ENCODE assay signal across 8 cellular contexts in genomic region chr11:826836-827145, GRCh38. TPM values are rescaled to one million over a fixed set of nuclear protein-coding genes. Genes with fewer than 3 reads are reported as not detected.
DNase-seq lines count a peak whose midpoint lies in the region; ATAC-seq, FAIRE-seq and TF ChIP-seq lines count a peak whose summit lies in the region.

No MANE protein-coding gene starts in this region.

- H3K4me3 ChIP-seq in GM06990 (replicated peaks; ENCODE audit: low read depth, low read length), result peak overlapping the region; percentile 67
- H3K4me3 ChIP-seq in Karpas-422 (ENCODE audit: low read length), result peak overlapping the region; percentile 70
- H3K4me3 ChIP-seq in H1 (ENCODE audit: extremely low read depth in 1 of 4, insufficient read depth in 2 of 4, low read depth in 3 of 4, low read length in 4 of 4), result peak overlapping the region; percentile 42 to 63 (median 58)
- H3K4me3 ChIP-seq in pancreas, result peak overlapping the region; percentile 51 to 69 (median 60)

- no peaks in the 10 kb centered on the region for H3K9me3 ChIP-seq in Karpas-422 (ENCODE audit: low read length)
- no peaks in the 10 kb centered on the region for H3K9me3 ChIP-seq in H1 (ENCODE audit: insufficient read depth in 2 of 2, low read depth in 1 of 2, low read length in 1 of 2)
- H3K9me3 ChIP-seq in pancreas, result no peaks in the 10 kb centered on the region

- no peak for TF ChIP-seq EP300 in H1 (IDR thresholded peaks at IDR 0.05; ENCODE audit: borderline replicate concordance in 1 of 2, low read depth in 2 of 2, low read length in 2 of 2)

- no peaks in the 10 kb centered on the region for H3K9me2 ChIP-seq in Karpas-422 (replicated peaks; ENCODE audit: insufficient read depth, low read length)

- TF ChIP-seq POLR2A in H1 (IDR thresholded peaks at IDR 0.05; ENCODE audit: control extremely low read depth in 1 of 2, low read depth in 2 of 2, low read length in 2 of 2), result no peak

- H3K27ac ChIP-seq in Karpas-422 (ENCODE audit: low read length), result no peak overlapping the region
- no peak overlapping the region for H3K27ac ChIP-seq in H1 (ENCODE audit: low read depth, low read length)
- H3K27ac ChIP-seq in pancreas, result peak overlapping the region; percentile 88 to 97 (median 91)

- no peak overlapping the region for H3K56ac ChIP-seq in H1 (replicated peaks; ENCODE audit: insufficient read length, low read depth, low read length)

- H3K18ac ChIP-seq in H1 (ENCODE audit: extremely low read depth, low read length), result no peak overlapping the region

- DNase-seq in GM06990 (ENCODE audit: extremely low read depth, insufficient read length), result no peak
- DNase-seq in Karpas-422, result no peak
- no peak for DNase-seq in H1 (ENCODE audit: low read depth in 1 of 2, low spot score in 2 of 2)
- peak in 1 of 6 donors; percentile 80 for DNase-seq in pancreas
- no peak for DNase-seq in NCI-H2196 treated with DMSO at 0.1 percent for 48 hours (lab: John Stamatoyannopoulos, UW; ENCODE audit: unreplicated experiment)
- no peak for DNase-seq in NCI-H526 treated with DMSO at 0.1 percent for 48 hours (lab: John Stamatoyannopoulos, UW)

- H3K27me3 ChIP-seq in GM06990 (replicated peaks; ENCODE audit: control insufficient read depth, insufficient read depth, low read length) (peaks cover 1% of the 10 kb centered on the region; the same call in 1 of the 2 replicates), Karpas-422 (ENCODE audit: low read length) (no peaks in the 10 kb centered on the region), H1 (replicated peaks in 1 of 4; ENCODE audit: control insufficient read depth in 3 of 4, extremely low read depth in 1 of 4, insufficient read depth in 3 of 4, low read length in 3 of 4) (peaks cover 6 to 36% (median 25%) of the 10 kb centered on the region in 4 experiments), pancreas (no peaks in the 10 kb centered on the region)

- no peak overlapping the region for H2BK12ac ChIP-seq in H1 (ENCODE audit: low read depth, low read length)

- ATAC-seq in pancreas (no peak), GM21529 (IDR thresholded peaks at IDR 0.05; ENCODE audit: unreplicated experiment) (no peak), HG03442 (IDR thresholded peaks at IDR 0.05; ENCODE audit: unreplicated experiment) (no peak)

- H3K36me3 ChIP-seq in GM06990 (ENCODE audit: control insufficient read depth, insufficient read depth, low read length) (peaks cover 4% of the 10 kb centered on the region; the same call in 1 of the 2 replicates), Karpas-422 (ENCODE audit: insufficient read depth, low read length) (no peaks in the 10 kb centered on the region), H1 (ENCODE audit: control insufficient read depth in 2 of 4, insufficient read depth in 4 of 4, low read length in 3 of 4) (peaks cover 0 to 10% (median 1%) of the 10 kb centered on the region in 4 experiments; a peak in 1 of 8 replicates), pancreas (peaks cover 0 to 10% (median 6%) of the 10 kb centered on the region in 3 donors)

- H4K91ac ChIP-seq in H1 (replicated peaks; ENCODE audit: insufficient read length, low read length), result no peak overlapping the region

- TF ChIP-seq CTCF in GM06990 (IDR thresholded peaks at IDR 0.05; ENCODE audit: insufficient read depth, low read length, poor library complexity, severe bottlenecking) (no peak), H1 (IDR thresholded peaks at IDR 0.05; ENCODE audit: control extremely low read depth in 1 of 3, insufficient read depth in 1 of 3, low read depth in 1 of 3, low read length in 3 of 3) (no peak), pancreas (IDR thresholded peaks at IDR 0.05) (no peak)

- H3K4me2 ChIP-seq in Karpas-422 (ENCODE audit: low read depth, low read length, poor library complexity, severe bottlenecking) (peak overlapping the region; percentile 78), H1 (ENCODE audit: insufficient read depth in 1 of 2, low read depth in 2 of 2, low read length in 2 of 2) (peak overlapping the region; percentile 84 to 99)

- H4K5ac ChIP-seq in H1 (ENCODE audit: insufficient read length, low read depth, low read length), result no peak overlapping the region

- H2BK20ac ChIP-seq in H1 (ENCODE audit: low read length), result no peak overlapping the region

- FAIRE-seq in H1 (lab: Jason Lieb, UNC) (no peak), pancreas (lab: Jason Lieb, UNC) (no peak)

- WGBS in H1 (ENCODE audit: extremely low coverage in 1 of 2, insufficient coverage in 1 of 2, insufficient read length in 1 of 2, insufficient replicate concordance in 2 of 2, low coverage in 1 of 2, low lambda C conversion rate in 2 of 2, missing lambda C conversion rate in 1 of 2), 2 experiments, result 8% methylated on average over 11 of the region's 22 CpGs; no CpG with 5 or more reads in 1 of the 2 experiments
- WGBS in pancreas, 2 donors, result 1 to 3% methylated on average over 17 to 22 of the region's 22 CpGs

- H3K9ac ChIP-seq in Karpas-422 (ENCODE audit: low read length), result peak overlapping the region; percentile 64
- peak overlapping the region in 3 of 4 experiments; percentile 40 to 54 (median 50); a peak in 3 of 7 replicates for H3K9ac ChIP-seq in H1 (replicated peaks in 1 of 4; ENCODE audit: extremely low read depth in 1 of 4, low read depth in 3 of 4, low read length in 3 of 4)

- H2AFZ ChIP-seq in Karpas-422 (ENCODE audit: low read length) (peak overlapping the region; percentile 42; the same call in 1 of the 2 replicates), H1 (ENCODE audit: low read length) (no peak overlapping the region)

- intact Hi-C loops in pancreas (cut with DNase I), result no loop called here

- 0 out of 4 replicates have a peak, but pooled peaks of 1 of the 2 experiments have one; percentile 4 for TF ChIP-seq RAD21 in H1 (IDR thresholded peaks at IDR 0.05 in 1 of 2, conservative IDR thresholded peaks at IDR 0.05 in 1 of 2; ENCODE audit: low read depth in 2 of 2, low read length in 2 of 2)

- H3K79me2 ChIP-seq in Karpas-422 (ENCODE audit: low read length), result no peaks in the 10 kb centered on the region
- H3K79me2 ChIP-seq in H1 (ENCODE audit: control insufficient read depth in 1 of 2, insufficient read depth in 2 of 2, low read length in 2 of 2), result no peaks in the 10 kb centered on the region

- no peak overlapping the region for H2BK120ac ChIP-seq in H1 (replicated peaks; ENCODE audit: low read depth, low read length)

- no peak overlapping the region for H3K14ac ChIP-seq in H1 (ENCODE audit: insufficient read length)

- no peak overlapping the region for H2BK15ac ChIP-seq in H1 (ENCODE audit: low read length)

- peaks cover 26% of the 10 kb centered on the region for H3K23me2 ChIP-seq in H1 (ENCODE audit: low read depth, low read length)

- H4K20me1 ChIP-seq in Karpas-422 (ENCODE audit: insufficient read depth, low read depth, low read length) (peaks cover 33% of the 10 kb centered on the region), H1 (replicated peaks in 1 of 2; ENCODE audit: control insufficient read depth in 1 of 2, insufficient read depth in 2 of 2, low read length in 2 of 2) (peaks cover 2 to 6% of the 10 kb centered on the region in 2 experiments)

- H3K79me1 ChIP-seq in H1 (ENCODE audit: low read depth, low read length), result no peaks in the 10 kb centered on the region; the same call in 1 of the 2 replicates

- no peak overlapping the region for H3K23ac ChIP-seq in H1 (ENCODE audit: insufficient read length)

- no peak overlapping the region for H3K4ac ChIP-seq in H1 (replicated peaks; ENCODE audit: insufficient read length, low read depth, low read length)

- CTCF ChIA-PET in H1 (lab: Charles Lee; ENCODE audit: partially characterized antibody), result no interaction called here

- H2AK5ac ChIP-seq in H1 (ENCODE audit: low read depth, low read length), result no peak overlapping the region

- H2BK5ac ChIP-seq in H1 (ENCODE audit: low read depth, low read length), result no peak overlapping the region

- POLR2A ChIA-PET in H1 (lab: Charles Lee; ENCODE audit: partially characterized antibody), result interaction anchor here (40.4 to 53.0 kb wide), 2 partner anchors 3 to 16 kb away, joined by 1917 read pairs; partner anchors contain the start of genes CD151, CEND1, CRACR2B and PIDD1

- peak overlapping the region; percentile 86 for H4K8ac ChIP-seq in H1 (ENCODE audit: extremely low read depth, insufficient read depth, low read length)

- H3K4me1 ChIP-seq in Karpas-422 (ENCODE audit: low read length) (peaks cover 42% of the 10 kb centered on the region), H1 (replicated peaks in 1 of 4; ENCODE audit: control insufficient read depth in 3 of 4, insufficient read depth in 4 of 4, low read length in 3 of 4) (peaks cover 0 to 39% (median 34%) of the 10 kb centered on the region in 4 experiments; a peak in 6 of 7 replicates), pancreas (peaks cover 26 to 48% (median 41%) of the 10 kb centered on the region in 3 donors)

RNA-seq across cellular contexts. Expression of gene CRACR2B, which starts 0.9 kb away (rescaled TPM):
- 0.48 and 1.5 TPM in 2 replicates for total RNA-seq in Karpas-422 (2014; rRNA removed; shearing (Covaris generic); ENCODE audit: low replicate concordance)
- 26.4 and 29.3 TPM in 2 replicates for total RNA-seq in H1 (2021; fragmentation: NEBNext Ultra II Directional; extraction: Animal tissue kit (Norgen Biotek cat#: 25700))
- polyA plus RNA-seq in H1 (2011; rRNA removed), result 18.2 and 34.9 TPM in 2 replicates
- polyA plus RNA-seq in H1 (2011; cell fraction: cytosol; rRNA removed), result 27.3 TPM
- polyA plus RNA-seq in H1 (2011; cell fraction: nucleus; rRNA removed), result 119 TPM
- 11.5 to 25.5 TPM (median 19.6 TPM) in 4 replicates for polyA plus RNA-seq in H1 (2012, experiment 1 of 2)
- polyA plus RNA-seq in H1 (2012, experiment 2 of 2), result 13.0 TPM
- polyA plus RNA-seq in H1 (2013, experiment 1 of 2), result 19.0 TPM
- 17.3 TPM for polyA plus RNA-seq in H1 (2013, experiment 2 of 2)
- 2.3 and 2.9 TPM in 2 replicates for polyA minus RNA-seq in H1 (2011; rRNA and poly(A)+ RNA removed)
- polyA minus RNA-seq in H1 (2011; cell fraction: cytosol; rRNA and poly(A)+ RNA removed), result 10.1 TPM
- 19.8 TPM for polyA minus RNA-seq in H1 (2011; cell fraction: nucleus; rRNA and poly(A)+ RNA removed)
- 100 to 1,000 TPM in 4 of 6 donors, 10 to 100 TPM in 2; 60.6 to 140 (median 108) TPM for total RNA-seq in pancreas
- polyA plus RNA-seq in pancreas, result 100 to 1,000 TPM; 263 to 378 TPM

RNA-seq across cellular contexts. Expression of gene CD151, which starts 6.0 kb away (rescaled TPM):
- total RNA-seq in Karpas-422 (2014; rRNA removed; shearing (Covaris generic); ENCODE audit: low replicate concordance), result 8.4 and 10.5 TPM in 2 replicates
- total RNA-seq in H1 (2021; fragmentation: NEBNext Ultra II Directional; extraction: Animal tissue kit (Norgen Biotek cat#: 25700)), result 93.4 and 101 TPM in 2 replicates
- polyA plus RNA-seq in H1 (2011; rRNA removed), result 212 and 257 TPM in 2 replicates
- 196 TPM for polyA plus RNA-seq in H1 (2011; cell fraction: cytosol; rRNA removed)
- polyA plus RNA-seq in H1 (2011; cell fraction: nucleus; rRNA removed), result 315 TPM
- polyA plus RNA-seq in H1 (2012, experiment 1 of 2), result 85.6 to 141 TPM (median 135 TPM) in 4 replicates
- polyA plus RNA-seq in H1 (2012, experiment 2 of 2), result 137 TPM
- polyA plus RNA-seq in H1 (2013, experiment 1 of 2), result 105 TPM
- polyA plus RNA-seq in H1 (2013, experiment 2 of 2), result 114 TPM
- 117 and 123 TPM in 2 replicates for polyA minus RNA-seq in H1 (2011; rRNA and poly(A)+ RNA removed)
- 66.3 TPM for polyA minus RNA-seq in H1 (2011; cell fraction: cytosol; rRNA and poly(A)+ RNA removed)
- 80.7 TPM for polyA minus RNA-seq in H1 (2011; cell fraction: nucleus; rRNA and poly(A)+ RNA removed)
- 100 to 1,000 TPM; 163 to 278 (median 233) TPM for total RNA-seq in pancreas
- polyA plus RNA-seq in pancreas, result 100 to 1,000 TPM; 256 to 351 TPM

RNA-seq across cellular contexts. Expression of gene PNPLA2, which starts 8.1 kb away (rescaled TPM):
- 32.5 and 35.8 TPM in 2 replicates for total RNA-seq in Karpas-422 (2014; rRNA removed; shearing (Covaris generic); ENCODE audit: low replicate concordance)
- 62.1 and 62.2 TPM in 2 replicates for total RNA-seq in H1 (2021; fragmentation: NEBNext Ultra II Directional; extraction: Animal tissue kit (Norgen Biotek cat#: 25700))
- polyA plus RNA-seq in H1 (2011; rRNA removed) (30.9 and 63.7 TPM in 2 replicates), pancreas (100 to 1,000 TPM; 233 to 234 TPM)
- polyA plus RNA-seq in H1 (2011; cell fraction: cytosol; rRNA removed), result 23.5 TPM
- polyA plus RNA-seq in H1 (2011; cell fraction: nucleus; rRNA removed), result 272 TPM
- 27.2 to 66.6 TPM (median 57.4 TPM) in 4 replicates for polyA plus RNA-seq in H1 (2012, experiment 1 of 2)
- polyA plus RNA-seq in H1 (2012, experiment 2 of 2), result 30.4 TPM
- polyA plus RNA-seq in H1 (2013, experiment 1 of 2), result 53.9 TPM
- polyA plus RNA-seq in H1 (2013, experiment 2 of 2), result 50.2 TPM
- 20.4 and 30.0 TPM in 2 replicates for polyA minus RNA-seq in H1 (2011; rRNA and poly(A)+ RNA removed)
- 34.8 TPM for polyA minus RNA-seq in H1 (2011; cell fraction: cytosol; rRNA and poly(A)+ RNA removed)
- 76.6 TPM for polyA minus RNA-seq in H1 (2011; cell fraction: nucleus; rRNA and poly(A)+ RNA removed)
- 100 to 1,000 TPM in 1 of 6 donors, 10 to 100 TPM in 5; 59.1 to 109 (median 82.1) TPM for total RNA-seq in pancreas

RNA-seq across cellular contexts. Expression of gene POLR2L, which starts 15.5 kb away (rescaled TPM):
- 113 and 203 TPM in 2 replicates for total RNA-seq in Karpas-422 (2014; rRNA removed; shearing (Covaris generic); ENCODE audit: low replicate concordance)
- 151 and 167 TPM in 2 replicates for total RNA-seq in H1 (2021; fragmentation: NEBNext Ultra II Directional; extraction: Animal tissue kit (Norgen Biotek cat#: 25700))
- polyA plus RNA-seq in H1 (2011; rRNA removed) (140 and 142 TPM in 2 replicates), pancreas (100 to 1,000 TPM in 1 of 2 donors, 10 to 100 TPM in 1; 64.7 to 110 TPM)
- 136 TPM for polyA plus RNA-seq in H1 (2011; cell fraction: cytosol; rRNA removed)
- 416 TPM for polyA plus RNA-seq in H1 (2011; cell fraction: nucleus; rRNA removed)
- polyA plus RNA-seq in H1 (2012, experiment 1 of 2), result 193 to 318 TPM (median 295 TPM) in 4 replicates
- polyA plus RNA-seq in H1 (2012, experiment 2 of 2), result 68.0 TPM
- polyA plus RNA-seq in H1 (2013, experiment 1 of 2), result 240 TPM
- 247 TPM for polyA plus RNA-seq in H1 (2013, experiment 2 of 2)
- 72.5 and 95.8 TPM in 2 replicates for polyA minus RNA-seq in H1 (2011; rRNA and poly(A)+ RNA removed)
- polyA minus RNA-seq in H1 (2011; cell fraction: cytosol; rRNA and poly(A)+ RNA removed), result 138 TPM
- polyA minus RNA-seq in H1 (2011; cell fraction: nucleus; rRNA and poly(A)+ RNA removed), result 79.6 TPM
- 10 to 100 TPM; 62.9 to 98.8 (median 68.9) TPM for total RNA-seq in pancreas

RNA-seq across cellular contexts. Expression of gene TSPAN4, which starts 15.9 kb away (rescaled TPM):
- total RNA-seq in Karpas-422 (2014; rRNA removed; shearing (Covaris generic); ENCODE audit: low replicate concordance), result 4.0 TPM in 1 of 2 replicates, not detected in the other
- total RNA-seq in H1 (2021; fragmentation: NEBNext Ultra II Directional; extraction: Animal tissue kit (Norgen Biotek cat#: 25700)), result 74.1 and 75.8 TPM in 2 replicates
- polyA plus RNA-seq in H1 (2011; rRNA removed) (145 and 217 TPM in 2 replicates), pancreas (10 to 100 TPM; 44.0 to 67.2 TPM)
- polyA plus RNA-seq in H1 (2011; cell fraction: cytosol; rRNA removed), result 167 TPM
- polyA plus RNA-seq in H1 (2011; cell fraction: nucleus; rRNA removed), result 298 TPM
- 43.0 to 90.8 TPM (median 85.3 TPM) in 4 replicates for polyA plus RNA-seq in H1 (2012, experiment 1 of 2)
- 79.3 TPM for polyA plus RNA-seq in H1 (2012, experiment 2 of 2)
- polyA plus RNA-seq in H1 (2013, experiment 1 of 2), result 88.9 TPM
- 84.1 TPM for polyA plus RNA-seq in H1 (2013, experiment 2 of 2)
- 55.7 and 63.0 TPM in 2 replicates for polyA minus RNA-seq in H1 (2011; rRNA and poly(A)+ RNA removed)
- 58.9 TPM for polyA minus RNA-seq in H1 (2011; cell fraction: cytosol; rRNA and poly(A)+ RNA removed)
- 56.8 TPM for polyA minus RNA-seq in H1 (2011; cell fraction: nucleus; rRNA and poly(A)+ RNA removed)
- 10 to 100 TPM; 15.3 to 25.0 (median 18.8) TPM for total RNA-seq in pancreas

Comparison
In these comparisons a context has a peak if more than half of its experiments do, and no peak if none do; other contexts are left out.
1. H3K27ac ChIP-seq: peak in pancreas (4 of 4); none in Karpas-422 (single experiment) and H1 (single experiment).
2. RNA of gene CRACR2B, which starts 0.9 kb away (total RNA-seq): 60.6 to 140 TPM in pancreas and 26.4 to 29.3 TPM in H1; 0.48 to 1.5 TPM in Karpas-422; every median in the first group is over 10 times any median in the second.
3. Peak in every context shown above with its lines, with median percentiles within 50 percentile points of each other: H3K4me3 ChIP-seq.